Comparison of ENCODE assay signal across 18 cellular contexts in the genomic region with DNA sequence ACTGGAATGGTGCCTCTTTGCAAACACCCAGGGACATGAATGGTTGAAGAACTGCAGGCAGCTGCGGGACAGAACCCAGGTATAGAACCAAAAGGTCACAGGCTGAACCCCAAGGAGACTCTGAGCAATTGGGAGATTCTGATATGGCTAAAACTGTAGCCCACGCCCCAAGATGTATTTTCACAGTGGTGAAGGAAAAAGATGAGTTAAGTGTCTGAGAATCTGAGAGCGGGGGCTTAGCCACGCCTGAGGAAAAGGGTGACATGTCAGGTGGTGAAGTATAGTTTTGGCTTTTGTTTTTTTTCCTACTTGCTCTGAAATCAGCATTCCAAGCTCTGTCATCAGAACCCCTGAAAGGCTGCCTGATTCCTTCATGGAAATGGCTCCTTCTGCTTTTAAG.
DNase-seq lines count a peak whose midpoint lies in the region; ATAC-seq and TF ChIP-seq lines count a peak whose summit lies in the region.
"Had no signal": no experiment of that assay in that cellular context is flagged by ENCODE, and none has a peak within 500 bp of the region (broad histone marks: within the 10 kb centered on the region; RNA-seq: fewer than 3 reads in every experiment).

No MANE protein-coding gene starts in this region.

- TF ChIP-seq CTCF in esophagus muscularis mucosa (IDR thresholded peaks at IDR 0.05), result no peak

- intact Hi-C loops in esophagus muscularis mucosa (cut with DNase I), result no loop called here

- no peak for TF ChIP-seq POLR2A in esophagus muscularis mucosa (IDR thresholded peaks at IDR 0.05; ENCODE audit: low read depth)

- no peak for ATAC-seq in left lobe of liver
- ATAC-seq in HG03520 (IDR thresholded peaks at IDR 0.05; ENCODE audit: unreplicated experiment), result no peak
- ATAC-seq: Panc1 had no signal

- DNase-seq in GM23248, result peak; percentile 37
- DNase-seq in astrocyte of the hippocampus (ENCODE audit: low read depth, low spot score), result peak; percentile 39
- DNase-seq in kidney tubule cell (ENCODE audit: low spot score), result peak; percentile 72
- no peak for DNase-seq in esophagus muscularis mucosa (ENCODE audit: extremely low spot score)
- no peak for DNase-seq in left lobe of liver (ENCODE audit: low spot score)
- DNase-seq: CD4-positive, alpha-beta memory T cell; DMS79; GDM1; KBM-7; MG63; NCI-H1105; NCI-H187; NCI-H774; SHP77 treated with DMSO at 0.1 percent for 48 hours had no signal

- H3K4me1 ChIP-seq in GM23248 (ENCODE audit: insufficient read depth), result peaks cover 9% of the 10 kb centered on the region; the same call in 1 of the 2 replicates
- peaks cover 15% of the 10 kb centered on the region for H3K4me1 ChIP-seq in skeletal muscle satellite cell (ENCODE audit: control insufficient read depth, insufficient read depth, low read length)
- no peaks in the 10 kb centered on the region for H3K4me1 ChIP-seq in esophagus muscularis mucosa

- H3K27me3 ChIP-seq in GM23248 (replicated peaks; ENCODE audit: insufficient read depth) (no peaks in the 10 kb centered on the region), skeletal muscle satellite cell (ENCODE audit: control insufficient read depth, insufficient read depth, low read length) (no peaks in the 10 kb centered on the region), esophagus muscularis mucosa (no peaks in the 10 kb centered on the region)
- H3K27me3 ChIP-seq: MG63 had no signal

- H3K9ac ChIP-seq in GM23248, result no peak overlapping the region
- peak overlapping the region; percentile 56 for H3K9ac ChIP-seq in skeletal muscle satellite cell (ENCODE audit: low read depth, low read length)

- no peak overlapping the region for H2AFZ ChIP-seq in GM23248

- H3K4me3 ChIP-seq in GM23248, result no peak overlapping the region
- no peak overlapping the region for H3K4me3 ChIP-seq in skeletal muscle satellite cell (ENCODE audit: low read length)
- no peak overlapping the region for H3K4me3 ChIP-seq in esophagus muscularis mucosa
- H3K4me3 ChIP-seq: MG63 had no signal

- in situ Hi-C loops in GM23248 (cut with MboI), result no loop called here

- no peaks in the 10 kb centered on the region for H3K9me3 ChIP-seq in GM23248 (ENCODE audit: low read depth)
- H3K9me3 ChIP-seq in skeletal muscle satellite cell (replicated peaks; ENCODE audit: low read length), result peaks cover 6% of the 10 kb centered on the region
- no peaks in the 10 kb centered on the region for H3K9me3 ChIP-seq in esophagus muscularis mucosa
- H3K9me3 ChIP-seq: MG63 had no signal

- H3K27ac ChIP-seq in GM23248, result no peak overlapping the region
- H3K27ac ChIP-seq in esophagus muscularis mucosa (replicated peaks in 1 of 4), result no peak overlapping the region
- H3K27ac ChIP-seq: HL-60 had no signal

- H3K9me2 ChIP-seq in GM23248 (ENCODE audit: insufficient read depth), result no peaks in the 10 kb centered on the region

- H4K20me1 ChIP-seq in GM23248 (ENCODE audit: insufficient read depth), result no peaks in the 10 kb centered on the region

- no peaks in the 10 kb centered on the region for H3K79me2 ChIP-seq in GM23248 (ENCODE audit: insufficient read depth)

- no peaks in the 10 kb centered on the region for H3K36me3 ChIP-seq in GM23248 (ENCODE audit: low read depth)
- H3K36me3 ChIP-seq in skeletal muscle satellite cell (ENCODE audit: insufficient read depth, low read length), result no peaks in the 10 kb centered on the region
- no peaks in the 10 kb centered on the region for H3K36me3 ChIP-seq in esophagus muscularis mucosa
- H3K36me3 ChIP-seq: MG63 had no signal

- WGBS in GM23248 (ENCODE audit: low coverage in 1 of 2, low lambda C conversion rate in 2 of 2, missing lambda C conversion rate in 2 of 2), 2 experiments, result 26 to 39% methylated on average over 4 of the region's 4 CpGs
- 80% methylated on average over 4 of the region's 4 CpGs for WGBS in esophagus muscularis mucosa

- H3K4me2 ChIP-seq in GM23248 (ENCODE audit: unreplicated experiment) (no peak overlapping the region), skeletal muscle satellite cell (ENCODE audit: low read length) (no peak overlapping the region)

- TF ChIP-seq EP300 in esophagus muscularis mucosa (IDR thresholded peaks at IDR 0.05), result no peak

- H3F3A ChIP-seq in GM23248 (ENCODE audit: insufficient read depth), result no peaks in the 10 kb centered on the region

Comparison
In these comparisons a context has a peak if more than half of its experiments do, and no peak if none do; other contexts are left out.
1. DNase-seq: peak in GM23248 (single experiment), astrocyte of the hippocampus (single experiment) and kidney tubule cell (single experiment); none in esophagus muscularis mucosa (single experiment) and left lobe of liver (single experiment).